ENCODE assay signal across 3 cellular contexts in genomic region chr2:150465703-150466569, GRCh38.
TF ChIP-seq lines count a peak whose summit lies in the region.

No MANE protein-coding gene starts in this region.

TF ChIP-seq in A549, 52 proteins besides CTCF, POLR2A, EP300 and RAD21:
- TF ChIP-seq GATA3 (IDR thresholded peaks at IDR 0.05; ENCODE audit: borderline replicate concordance) (0 out of 2 replicates have a peak, but pooled peaks have one; percentile 1), NFE2L2 (conservative IDR thresholded peaks at IDR 0.05; ENCODE audit: low read length) (no peak), PBX3 (IDR thresholded peaks at IDR 0.05) (no peak), KDM5A (IDR thresholded peaks at IDR 0.05) (no peak), CHD4 (IDR thresholded peaks at IDR 0.05; ENCODE audit: borderline replicate concordance) (no peak), CBX8 (IDR thresholded peaks at IDR 0.05) (no peak), CEBPB (IDR thresholded peaks at IDR 0.05) (no peak), MYC (IDR thresholded peaks at IDR 0.05; ENCODE audit: borderline replicate concordance, low read length) (no peak), HES2 (IDR thresholded peaks at IDR 0.05) (no peak), JUN (IDR thresholded peaks at IDR 0.05) (peak; percentile 8 to 25; a peak in 1 of 5 replicates), MAFK (IDR thresholded peaks at IDR 0.05; ENCODE audit: partially characterized antibody) (no peak)
- TF ChIP-seq, protein P1, sequence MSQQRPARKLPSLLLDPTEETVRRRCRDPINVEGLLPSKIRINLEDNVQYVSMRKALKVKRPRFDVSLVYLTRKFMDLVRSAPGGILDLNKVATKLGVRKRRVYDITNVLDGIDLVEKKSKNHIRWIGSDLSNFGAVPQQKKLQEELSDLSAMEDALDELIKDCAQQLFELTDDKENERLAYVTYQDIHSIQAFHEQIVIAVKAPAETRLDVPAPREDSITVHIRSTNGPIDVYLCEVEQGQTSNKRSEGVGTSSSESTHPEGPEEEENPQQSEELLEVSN (IDR thresholded peaks at IDR 0.05; ENCODE audit: borderline replicate concordance, low read depth), result no peak
- TF ChIP-seq, protein P2, sequence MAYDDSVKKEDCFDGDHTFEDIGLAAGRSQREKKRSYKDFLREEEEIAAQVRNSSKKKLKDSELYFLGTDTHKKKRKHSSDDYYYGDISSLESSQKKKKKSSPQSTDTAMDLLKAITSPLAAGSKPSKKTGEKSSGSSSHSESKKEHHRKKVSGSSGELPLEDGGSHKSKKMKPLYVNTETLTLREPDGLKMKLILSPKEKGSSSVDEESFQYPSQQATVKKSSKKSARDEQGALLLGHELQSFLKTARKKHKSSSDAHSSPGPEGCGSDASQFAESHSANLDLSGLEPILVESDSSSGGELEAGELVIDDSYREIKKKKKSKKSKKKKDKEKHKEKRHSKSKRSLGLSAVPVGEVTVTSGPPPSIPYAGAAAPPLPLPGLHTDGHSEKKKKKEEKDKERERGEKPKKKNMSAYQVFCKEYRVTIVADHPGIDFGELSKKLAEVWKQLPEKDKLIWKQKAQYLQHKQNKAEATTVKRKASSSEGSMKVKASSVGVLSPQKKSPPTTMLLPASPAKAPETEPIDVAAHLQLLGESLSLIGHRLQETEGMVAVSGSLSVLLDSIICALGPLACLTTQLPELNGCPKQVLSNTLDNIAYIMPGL (CRISPR knock-in tag; IDR thresholded peaks at IDR 0.05; ENCODE audit: borderline replicate concordance), result no peak
- TF ChIP-seq, protein P3, sequence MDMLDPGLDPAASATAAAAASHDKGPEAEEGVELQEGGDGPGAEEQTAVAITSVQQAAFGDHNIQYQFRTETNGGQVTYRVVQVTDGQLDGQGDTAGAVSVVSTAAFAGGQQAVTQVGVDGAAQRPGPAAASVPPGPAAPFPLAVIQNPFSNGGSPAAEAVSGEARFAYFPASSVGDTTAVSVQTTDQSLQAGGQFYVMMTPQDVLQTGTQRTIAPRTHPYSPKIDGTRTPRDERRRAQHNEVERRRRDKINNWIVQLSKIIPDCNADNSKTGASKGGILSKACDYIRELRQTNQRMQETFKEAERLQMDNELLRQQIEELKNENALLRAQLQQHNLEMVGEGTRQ (IDR thresholded peaks at IDR 0.05), result no peak
TF ChIP-seq in A549: peak in this region for 2.

TF ChIP-seq in IMR-90, 13 proteins besides CTCF, POLR2A, EP300 and RAD21:
- TF ChIP-seq ELK1 (IDR thresholded peaks at IDR 0.05; ENCODE audit: borderline replicate concordance, low read depth, low read length) (no peak), CEBPB (IDR thresholded peaks at IDR 0.05; ENCODE audit: low read depth, low read length) (0 out of 2 replicates have a peak, but pooled peaks have one; percentile 6), NFE2L2 (IDR thresholded peaks at IDR 0.05; ENCODE audit: low read depth, low read length) (no peak)
TF ChIP-seq in IMR-90: peak in this region for 1.

TF ChIP-seq in endothelial cell of umbilical vein, 7 proteins besides CTCF, POLR2A, EP300 and RAD21:
- peak; percentile 15 for TF ChIP-seq POLR2AphosphoS5 (IDR thresholded peaks at IDR 0.05; ENCODE audit: insufficient read depth, low read depth, low read length)
- no peak for TF ChIP-seq GATA2 (IDR thresholded peaks at IDR 0.05; ENCODE audit: insufficient read depth, insufficient read length, low read depth, low read length)
